11 cellular contexts compared by ENCODE assay signal in the genomic region with DNA sequence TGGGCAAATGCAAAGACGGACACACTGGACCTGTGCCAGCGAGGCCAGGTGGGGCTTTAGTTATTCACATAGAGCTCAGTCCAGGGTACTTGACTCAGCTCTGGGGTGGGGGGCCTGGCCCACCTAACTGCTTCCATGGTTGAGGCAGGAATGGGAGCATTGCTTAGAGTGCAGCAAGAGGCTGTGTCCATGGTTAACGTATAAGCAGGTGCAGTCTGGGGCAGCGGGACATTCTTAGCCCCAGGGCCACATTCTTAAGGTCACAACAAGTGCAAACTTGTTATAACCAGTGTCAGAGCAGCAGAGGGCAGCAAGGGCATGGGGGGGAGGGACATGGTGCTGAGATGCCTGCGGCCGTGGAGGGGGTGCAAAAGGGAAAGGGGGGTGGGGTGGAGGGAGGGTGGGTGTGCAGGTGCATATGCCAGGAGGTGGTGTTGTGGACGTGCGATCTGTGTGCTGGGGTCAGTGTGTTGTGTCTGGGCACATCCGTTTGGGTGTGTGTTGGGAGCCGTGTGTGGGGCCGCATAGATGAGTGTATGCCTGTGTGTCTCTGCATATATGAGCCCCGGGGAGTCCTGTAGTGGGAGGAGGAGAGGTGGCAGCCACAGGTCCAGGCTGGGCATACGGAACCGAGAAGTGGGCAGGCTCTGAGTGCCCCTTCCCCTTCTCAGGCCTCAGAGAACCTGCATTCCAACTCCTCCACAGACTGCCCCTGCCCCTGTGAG. TPM values are rescaled to one million over a fixed set of nuclear protein-coding genes. Genes with fewer than 3 reads are reported as not detected.
DNase-seq lines count a peak whose midpoint lies in the region; ATAC-seq, FAIRE-seq and TF ChIP-seq lines count a peak whose summit lies in the region.
"Had no signal": no experiment of that assay in that cellular context is flagged by ENCODE, and none has a peak within 500 bp of the region (broad histone marks: within the 10 kb centered on the region; RNA-seq: fewer than 3 reads in every experiment).

No MANE protein-coding gene starts in this region.

- no peak for FAIRE-seq in HepG2 (lab: Jason Lieb, UNC)

- peak; percentile 32 for ATAC-seq in HepG2
- no peak for ATAC-seq in right lobe of liver
- ATAC-seq in GM21381 (IDR thresholded peaks at IDR 0.05; ENCODE audit: unreplicated experiment) = no peak

- CTCF ChIA-PET in HepG2 (lab: Yijun Ruan, JAX; ENCODE audit: low intra/inter-chr PET ratio, low total read pairs) = no interaction called here

- WGBS in HepG2 (ENCODE audit: low lambda C conversion rate) = 77% methylated on average over 14 of the region's 14 CpGs
- WGBS in right lobe of liver (ENCODE audit: insufficient coverage, low coverage, low lambda C conversion rate, missing lambda C conversion rate) = 45% methylated on average over 6 of the region's 14 CpGs

- TF ChIP-seq RAD21 in HepG2 (CRISPR knock-in tag; IDR thresholded peaks at IDR 0.05) = no peak

- H3K27ac ChIP-seq in HepG2 (ENCODE audit: extremely low read length, insufficient read depth, low read length) (no peak overlapping the region), right lobe of liver (no peak overlapping the region), temporal lobe (ENCODE audit: low read depth, low read length) (peak overlapping the region; percentile 96)

- H3K79me2 ChIP-seq in HepG2 (ENCODE audit: insufficient read depth, low read length) = no peaks in the 10 kb centered on the region

- no peak for TF ChIP-seq POLR2A in HepG2 (IDR thresholded peaks at IDR 0.05; ENCODE audit: insufficient read depth in 1 of 2, low read depth in 2 of 2, low read length in 2 of 2)
- no peak for TF ChIP-seq POLR2A in right lobe of liver (IDR thresholded peaks at IDR 0.05)

- DNase-seq in HepG2 (ENCODE audit: low spot score) (no peak), right lobe of liver (no peak), epithelial cell of esophagus (ENCODE audit: low read depth) (peak; percentile 39), NCI-H2107 treated with DMSO at 0.1 percent for 48 hours (lab: John Stamatoyannopoulos, UW; ENCODE audit: unreplicated experiment) (no peak)
- DNase-seq: HFFc6, Karpas-422, OCI-M1 had no signal

- H3K36me3 ChIP-seq in HepG2 (replicated peaks in 1 of 2; ENCODE audit: control insufficient read depth in 1 of 2, insufficient read depth in 2 of 2, low read length in 2 of 2) (no peaks in the 10 kb centered on the region), right lobe of liver (no peaks in the 10 kb centered on the region)

- H3K4me3 ChIP-seq in HepG2 (replicated peaks in 1 of 3; ENCODE audit: insufficient read depth in 1 of 3, low read depth in 2 of 3, low read length in 3 of 3) (no peak overlapping the region), right lobe of liver (no peak overlapping the region), epithelial cell of esophagus (ENCODE audit: low read length) (no peak overlapping the region)

- H3K9ac ChIP-seq in HepG2 (ENCODE audit: insufficient read depth, low read depth, low read length) = no peak overlapping the region

- intact Hi-C loops in HepG2 (cut with micrococcal nuclease; ENCODE audit: unreplicated experiment) (no loop called here), right lobe of liver (cut with DNase I) (no loop called here)

- peak; percentile 20; the same call in 1 of the 2 replicates for TF ChIP-seq CTCF in HepG2 (CRISPR knock-in tag; IDR thresholded peaks at IDR 0.05)
- no peak for TF ChIP-seq CTCF in right lobe of liver (IDR thresholded peaks at IDR 0.05)
- TF ChIP-seq CTCF in epithelial cell of esophagus (IDR thresholded peaks at IDR 0.05; ENCODE audit: insufficient read depth, low read depth, low read length, missing control alignments) = no peak

- TF ChIP-seq EP300 in HepG2 (IDR thresholded peaks at IDR 0.05; ENCODE audit: low read depth in 2 of 2, low read length in 2 of 2) (no peak), HepG2 (CRISPR knock-in tag; IDR thresholded peaks at IDR 0.05; ENCODE audit: borderline replicate concordance) (no peak)

- H3K9me3 ChIP-seq in HepG2 (ENCODE audit: low read length) (no peaks in the 10 kb centered on the region), right lobe of liver (no peaks in the 10 kb centered on the region)

- no peak overlapping the region for H3K4me2 ChIP-seq in HepG2 (ENCODE audit: low read depth, low read length)

- H2AFZ ChIP-seq in HepG2 (ENCODE audit: low read length) = no peak overlapping the region

- H3K4me1 ChIP-seq in HepG2 (ENCODE audit: insufficient read depth, low read length) = peaks cover 80% of the 10 kb centered on the region
- no peaks in the 10 kb centered on the region for H3K4me1 ChIP-seq in right lobe of liver

- POLR2A ChIA-PET in HepG2 (lab: Yijun Ruan, JAX) = no interaction called here

- no TSS peak for BruUV-seq in HepG2 (replicated peaks; lab: Mats Ljungman, UMichigan)

- H3K27me3 ChIP-seq in HepG2 (ENCODE audit: control insufficient read depth in 1 of 2, insufficient read depth in 2 of 2, low read length in 2 of 2) (no peaks in the 10 kb centered on the region), right lobe of liver (no peaks in the 10 kb centered on the region)

- in situ Hi-C loops in HepG2 (cut with HindIII; ENCODE audit: extremely low pct_ligation_motif_present, low pct_unique_long_range_greater_than_20kb) = no loop called here

- no peaks in the 10 kb centered on the region for H4K20me1 ChIP-seq in HepG2 (ENCODE audit: insufficient read depth, low read length)

RNA-seq across cellular contexts. Expression of gene KCNJ10, which starts 8.4 kb away (rescaled TPM):
- 4.1 and 4.4 TPM in 2 replicates for total RNA-seq in HepG2 (2016; rRNA removed; fragmentation: Illumina TruSeq; extraction: Trizol)
- total RNA-seq in HepG2 (2016; cell fraction: cytosol; rRNA removed; fragmentation: Illumina TruSeq; extraction: Trizol; ENCODE audit: low read depth) = 1.3 and 1.6 TPM in 2 replicates
- 3.2 and 4.0 TPM in 2 replicates for total RNA-seq in HepG2 (2016; cell fraction: insoluble cytoplasmic fraction; rRNA removed; fragmentation: Illumina TruSeq; extraction: Trizol)
- 3.8 and 4.4 TPM in 2 replicates for total RNA-seq in HepG2 (2016; cell fraction: membrane; rRNA removed; fragmentation: Illumina TruSeq; extraction: Trizol)
- 8.4 and 9.2 TPM in 2 replicates for total RNA-seq in HepG2 (2016; cell fraction: nucleus; rRNA removed; fragmentation: Illumina TruSeq; extraction: Trizol)
- 9.9 and 10.3 TPM in 2 replicates for polyA plus RNA-seq in HepG2 (2011; rRNA removed)
- 5.4 and 7.7 TPM in 2 replicates for polyA plus RNA-seq in HepG2 (2011; cell fraction: cytosol; rRNA removed)
- polyA plus RNA-seq in HepG2 (2011; cell fraction: nucleus; rRNA removed) = 16.5 and 20.7 TPM in 2 replicates
- 3.2 and 4.8 TPM in 2 replicates for polyA plus RNA-seq in HepG2 (2012)
- 1.4 and 1.8 TPM in 2 replicates for polyA plus RNA-seq in HepG2 (2016; cell fraction: cytosol; fragmentation: Illumina TruSeq; extraction: Trizol; ENCODE audit: low read depth)
- polyA plus RNA-seq in HepG2 (2016; cell fraction: insoluble cytoplasmic fraction; fragmentation: Illumina TruSeq; extraction: Trizol; ENCODE audit: low read depth) = 6.3 and 7.5 TPM in 2 replicates
- 3.7 and 3.9 TPM in 2 replicates for polyA plus RNA-seq in HepG2 (2016; cell fraction: membrane; fragmentation: Illumina TruSeq; extraction: Trizol; ENCODE audit: low read depth)
- 20.4 and 22.0 TPM in 2 replicates for polyA plus RNA-seq in HepG2 (2016; cell fraction: nucleus; fragmentation: Illumina TruSeq; extraction: Trizol; ENCODE audit: insufficient read depth, low read depth)
- polyA minus RNA-seq in HepG2 (2011; rRNA and poly(A)+ RNA removed; ENCODE audit: low replicate concordance) = 34.8 TPM in 1 of 2 replicates, not detected in the other
- polyA minus RNA-seq in HepG2 (2011; cell fraction: cytosol; rRNA and poly(A)+ RNA removed) = 4.8 and 5.5 TPM in 2 replicates
- polyA minus RNA-seq in HepG2 (2011; cell fraction: nucleus; rRNA and poly(A)+ RNA removed) = 6.7 and 8.1 TPM in 2 replicates
- total RNA-seq in right lobe of liver = 1 to 10 TPM in 2 of 6 experiments, under 1 TPM in 3, not detected in 1; 0.23 to 3.1 (median 0.31) TPM
- 5.9 TPM for total RNA-seq in temporal lobe
- total RNA-seq: HFFc6, lung microvascular endothelial cell, pulmonary artery endothelial cell had no signal

RNA-seq across cellular contexts. Expression of gene KCNJ9, which starts 19.8 kb away (rescaled TPM):
- total RNA-seq in HepG2 (2016; rRNA removed; fragmentation: Illumina TruSeq; extraction: Trizol) (not detected in 2 replicates), right lobe of liver (not detected), temporal lobe (10.6 TPM)
- total RNA-seq in HepG2 (2016; cell fraction: cytosol; rRNA removed; fragmentation: Illumina TruSeq; extraction: Trizol; ENCODE audit: low read depth) = not detected in 2 replicates
- total RNA-seq in HepG2 (2016; cell fraction: insoluble cytoplasmic fraction; rRNA removed; fragmentation: Illumina TruSeq; extraction: Trizol) = not detected in 2 replicates
- not detected in 2 replicates for total RNA-seq in HepG2 (2016; cell fraction: membrane; rRNA removed; fragmentation: Illumina TruSeq; extraction: Trizol)
- not detected in 2 replicates for total RNA-seq in HepG2 (2016; cell fraction: nucleus; rRNA removed; fragmentation: Illumina TruSeq; extraction: Trizol)
- polyA plus RNA-seq in HepG2 (2011; rRNA removed) = not detected in 2 replicates
- polyA plus RNA-seq in HepG2 (2011; cell fraction: cytosol; rRNA removed) = 0.01 TPM in 1 of 2 replicates, not detected in the other
- 0.03 and 0.06 TPM in 2 replicates for polyA plus RNA-seq in HepG2 (2011; cell fraction: nucleus; rRNA removed)
- not detected in 2 replicates for polyA plus RNA-seq in HepG2 (2012)
- not detected in 2 replicates for polyA plus RNA-seq in HepG2 (2016; cell fraction: cytosol; fragmentation: Illumina TruSeq; extraction: Trizol; ENCODE audit: low read depth)
- not detected in 2 replicates for polyA plus RNA-seq in HepG2 (2016; cell fraction: insoluble cytoplasmic fraction; fragmentation: Illumina TruSeq; extraction: Trizol; ENCODE audit: low read depth)
- polyA plus RNA-seq in HepG2 (2016; cell fraction: membrane; fragmentation: Illumina TruSeq; extraction: Trizol; ENCODE audit: low read depth) = not detected in 2 replicates
- not detected in 2 replicates for polyA plus RNA-seq in HepG2 (2016; cell fraction: nucleus; fragmentation: Illumina TruSeq; extraction: Trizol; ENCODE audit: insufficient read depth, low read depth)
- not detected in 2 replicates for polyA minus RNA-seq in HepG2 (2011; rRNA and poly(A)+ RNA removed; ENCODE audit: low replicate concordance)
- not detected in 2 replicates for polyA minus RNA-seq in HepG2 (2011; cell fraction: cytosol; rRNA and poly(A)+ RNA removed)
- polyA minus RNA-seq in HepG2 (2011; cell fraction: nucleus; rRNA and poly(A)+ RNA removed) = not detected in 2 replicates
- total RNA-seq: HFFc6, lung microvascular endothelial cell, pulmonary artery endothelial cell had no signal

RNA-seq across cellular contexts. Expression of gene PIGM, which starts 29.7 kb away (rescaled TPM):
- total RNA-seq in HepG2 (2016; rRNA removed; fragmentation: Illumina TruSeq; extraction: Trizol) = 2.9 and 4.6 TPM in 2 replicates
- 0.53 and 0.61 TPM in 2 replicates for total RNA-seq in HepG2 (2016; cell fraction: cytosol; rRNA removed; fragmentation: Illumina TruSeq; extraction: Trizol; ENCODE audit: low read depth)
- 2.7 and 4.5 TPM in 2 replicates for total RNA-seq in HepG2 (2016; cell fraction: insoluble cytoplasmic fraction; rRNA removed; fragmentation: Illumina TruSeq; extraction: Trizol)
- 1.7 and 2.0 TPM in 2 replicates for total RNA-seq in HepG2 (2016; cell fraction: membrane; rRNA removed; fragmentation: Illumina TruSeq; extraction: Trizol)
- 4.9 and 5.7 TPM in 2 replicates for total RNA-seq in HepG2 (2016; cell fraction: nucleus; rRNA removed; fragmentation: Illumina TruSeq; extraction: Trizol)
- 3.4 TPM in 2 replicates for polyA plus RNA-seq in HepG2 (2011; rRNA removed)
- 2.0 and 2.9 TPM in 2 replicates for polyA plus RNA-seq in HepG2 (2011; cell fraction: cytosol; rRNA removed)
- polyA plus RNA-seq in HepG2 (2011; cell fraction: nucleus; rRNA removed) = 2.3 and 3.2 TPM in 2 replicates
- polyA plus RNA-seq in HepG2 (2012) = 3.1 and 4.0 TPM in 2 replicates
- polyA plus RNA-seq in HepG2 (2016; cell fraction: cytosol; fragmentation: Illumina TruSeq; extraction: Trizol; ENCODE audit: low read depth) = 0.49 and 0.60 TPM in 2 replicates
- polyA plus RNA-seq in HepG2 (2016; cell fraction: insoluble cytoplasmic fraction; fragmentation: Illumina TruSeq; extraction: Trizol; ENCODE audit: low read depth) = 3.1 and 3.3 TPM in 2 replicates
- polyA plus RNA-seq in HepG2 (2016; cell fraction: membrane; fragmentation: Illumina TruSeq; extraction: Trizol; ENCODE audit: low read depth) = 1.3 and 1.6 TPM in 2 replicates
- 7.6 and 8.5 TPM in 2 replicates for polyA plus RNA-seq in HepG2 (2016; cell fraction: nucleus; fragmentation: Illumina TruSeq; extraction: Trizol; ENCODE audit: insufficient read depth, low read depth)
- 0.89 and 4.2 TPM in 2 replicates for polyA minus RNA-seq in HepG2 (2011; rRNA and poly(A)+ RNA removed; ENCODE audit: low replicate concordance)
- 2.1 and 2.4 TPM in 2 replicates for polyA minus RNA-seq in HepG2 (2011; cell fraction: cytosol; rRNA and poly(A)+ RNA removed)
- polyA minus RNA-seq in HepG2 (2011; cell fraction: nucleus; rRNA and poly(A)+ RNA removed) = 4.0 and 5.3 TPM in 2 replicates
- 1 to 10 TPM; 3.3 to 4.7 (median 3.9) TPM for total RNA-seq in right lobe of liver
- total RNA-seq in temporal lobe = 5.9 TPM

RNA-seq across cellular contexts. Expression of gene IGSF8, which starts 36.9 kb away (rescaled TPM):
- total RNA-seq in HepG2 (2016; rRNA removed; fragmentation: Illumina TruSeq; extraction: Trizol) = 8.0 and 24.0 TPM in 2 replicates
- 1.8 and 1.9 TPM in 2 replicates for total RNA-seq in HepG2 (2016; cell fraction: cytosol; rRNA removed; fragmentation: Illumina TruSeq; extraction: Trizol; ENCODE audit: low read depth)
- 7.7 and 25.9 TPM in 2 replicates for total RNA-seq in HepG2 (2016; cell fraction: insoluble cytoplasmic fraction; rRNA removed; fragmentation: Illumina TruSeq; extraction: Trizol)
- total RNA-seq in HepG2 (2016; cell fraction: membrane; rRNA removed; fragmentation: Illumina TruSeq; extraction: Trizol) = 3.4 and 4.0 TPM in 2 replicates
- 24.1 and 29.5 TPM in 2 replicates for total RNA-seq in HepG2 (2016; cell fraction: nucleus; rRNA removed; fragmentation: Illumina TruSeq; extraction: Trizol)
- polyA plus RNA-seq in HepG2 (2011; rRNA removed) = 41.0 and 52.1 TPM in 2 replicates
- polyA plus RNA-seq in HepG2 (2011; cell fraction: cytosol; rRNA removed) = 36.7 and 58.5 TPM in 2 replicates
- polyA plus RNA-seq in HepG2 (2011; cell fraction: nucleus; rRNA removed) = 81.8 and 93.4 TPM in 2 replicates
- 24.4 and 32.1 TPM in 2 replicates for polyA plus RNA-seq in HepG2 (2012)
- 1.6 and 1.8 TPM in 2 replicates for polyA plus RNA-seq in HepG2 (2016; cell fraction: cytosol; fragmentation: Illumina TruSeq; extraction: Trizol; ENCODE audit: low read depth)
- polyA plus RNA-seq in HepG2 (2016; cell fraction: insoluble cytoplasmic fraction; fragmentation: Illumina TruSeq; extraction: Trizol; ENCODE audit: low read depth) = 7.6 and 8.9 TPM in 2 replicates
- 2.6 and 3.2 TPM in 2 replicates for polyA plus RNA-seq in HepG2 (2016; cell fraction: membrane; fragmentation: Illumina TruSeq; extraction: Trizol; ENCODE audit: low read depth)
- polyA plus RNA-seq in HepG2 (2016; cell fraction: nucleus; fragmentation: Illumina TruSeq; extraction: Trizol; ENCODE audit: insufficient read depth, low read depth) = 46.1 TPM in 2 replicates
- 27.5 and 60.2 TPM in 2 replicates for polyA minus RNA-seq in HepG2 (2011; rRNA and poly(A)+ RNA removed; ENCODE audit: low replicate concordance)
- polyA minus RNA-seq in HepG2 (2011; cell fraction: cytosol; rRNA and poly(A)+ RNA removed) = 25.5 and 26.7 TPM in 2 replicates
- 11.6 and 14.0 TPM in 2 replicates for polyA minus RNA-seq in HepG2 (2011; cell fraction: nucleus; rRNA and poly(A)+ RNA removed)
- total RNA-seq in right lobe of liver = 10 to 100 TPM; 27.5 to 45.7 (median 29.4) TPM
- 43.5 TPM for total RNA-seq in temporal lobe

RNA-seq across cellular contexts. Expression of gene ATP1A2, which starts 54.0 kb away (rescaled TPM):
- not detected in 2 replicates for total RNA-seq in HepG2 (2016; rRNA removed; fragmentation: Illumina TruSeq; extraction: Trizol)
- total RNA-seq in HepG2 (2016; cell fraction: cytosol; rRNA removed; fragmentation: Illumina TruSeq; extraction: Trizol; ENCODE audit: low read depth) = not detected in 2 replicates
- 0.02 TPM in 1 of 2 replicates, not detected in the other for total RNA-seq in HepG2 (2016; cell fraction: insoluble cytoplasmic fraction; rRNA removed; fragmentation: Illumina TruSeq; extraction: Trizol)
- total RNA-seq in HepG2 (2016; cell fraction: membrane; rRNA removed; fragmentation: Illumina TruSeq; extraction: Trizol) = 0.03 TPM in 1 of 2 replicates, not detected in the other
- total RNA-seq in HepG2 (2016; cell fraction: nucleus; rRNA removed; fragmentation: Illumina TruSeq; extraction: Trizol) = not detected in 2 replicates
- polyA plus RNA-seq in HepG2 (2011; rRNA removed) = 0.16 TPM in 2 replicates
- polyA plus RNA-seq in HepG2 (2011; cell fraction: cytosol; rRNA removed) = 0.04 and 0.16 TPM in 2 replicates
- polyA plus RNA-seq in HepG2 (2011; cell fraction: nucleus; rRNA removed) = 0.50 and 1.3 TPM in 2 replicates
- polyA plus RNA-seq in HepG2 (2012) = 0.16 and 0.95 TPM in 2 replicates
- not detected in 2 replicates for polyA plus RNA-seq in HepG2 (2016; cell fraction: cytosol; fragmentation: Illumina TruSeq; extraction: Trizol; ENCODE audit: low read depth)
- not detected in 2 replicates for polyA plus RNA-seq in HepG2 (2016; cell fraction: insoluble cytoplasmic fraction; fragmentation: Illumina TruSeq; extraction: Trizol; ENCODE audit: low read depth)
- polyA plus RNA-seq in HepG2 (2016; cell fraction: membrane; fragmentation: Illumina TruSeq; extraction: Trizol; ENCODE audit: low read depth) = not detected in 2 replicates
- not detected in 2 replicates for polyA plus RNA-seq in HepG2 (2016; cell fraction: nucleus; fragmentation: Illumina TruSeq; extraction: Trizol; ENCODE audit: insufficient read depth, low read depth)
- 0.07 and 0.44 TPM in 2 replicates for polyA minus RNA-seq in HepG2 (2011; rRNA and poly(A)+ RNA removed; ENCODE audit: low replicate concordance)
- 0.18 and 0.79 TPM in 2 replicates for polyA minus RNA-seq in HepG2 (2011; cell fraction: cytosol; rRNA and poly(A)+ RNA removed)
- polyA minus RNA-seq in HepG2 (2011; cell fraction: nucleus; rRNA and poly(A)+ RNA removed) = 0.26 and 0.37 TPM in 2 replicates
- 1 to 10 TPM in 1 of 6 experiments, under 1 TPM in 5; 0.22 to 1.7 (median 0.36) TPM for total RNA-seq in right lobe of liver
- total RNA-seq in temporal lobe = 93.2 TPM
- total RNA-seq: lung microvascular endothelial cell, pulmonary artery endothelial cell had no signal

Comparison
In these comparisons a context has a peak if more than half of its experiments do, and no peak if none do; other contexts are left out.
1. RNA of gene KCNJ9, which starts 19.8 kb away (total RNA-seq): 10.6 TPM in temporal lobe (single experiment); not detected in HepG2 and not detected in right lobe of liver; every median in the first group is over 10 times any median in the second.